Comparison of ENCODE assay signal across 1 cellular context in genomic region chr9:131104016-131104740, GRCh38.
TF ChIP-seq lines count a peak whose summit lies in the region.

No MANE protein-coding gene starts in this region.

TF ChIP-seq in GM23338, 12 proteins besides CTCF, POLR2A, EP300 and RAD21 (continued from another document):
- TF ChIP-seq JUNB (IDR thresholded peaks at IDR 0.05; ENCODE audit: unreplicated experiment) (no peak), CREB1 (CRISPR knock-in tag; IDR thresholded peaks at IDR 0.05; ENCODE audit: low read depth) (no peak), POLR2AphosphoS5 (IDR thresholded peaks at IDR 0.05; ENCODE audit: low read depth) (no peak)
TF ChIP-seq in GM23338: peak in this region for 0.
